19 cellular contexts compared by ENCODE assay signal in the genomic region with DNA sequence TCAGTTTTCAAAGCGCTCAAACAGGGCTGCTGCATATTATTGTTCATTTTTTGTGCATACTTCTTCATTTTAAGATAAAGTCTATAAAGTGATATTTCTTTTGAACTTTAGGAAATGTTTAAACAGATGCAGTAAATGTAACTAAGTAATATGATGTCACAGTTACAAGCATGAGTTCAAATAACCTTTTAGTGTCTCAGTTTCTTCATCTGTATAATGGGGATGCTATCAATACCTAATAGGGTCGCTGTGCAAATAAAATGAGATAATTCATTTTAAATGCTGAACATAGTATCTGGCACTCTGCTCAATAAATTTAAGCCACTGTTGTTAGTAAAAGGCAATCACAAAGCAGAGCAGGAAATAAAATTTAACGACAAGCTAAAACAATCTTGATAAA.
DNase-seq lines count a peak whose midpoint lies in the region; ATAC-seq, FAIRE-seq and TF ChIP-seq lines count a peak whose summit lies in the region.
"Had no signal": no experiment of that assay in that cellular context is flagged by ENCODE, and none has a peak within 500 bp of the region (broad histone marks: within the 10 kb centered on the region; RNA-seq: fewer than 3 reads in every experiment).

No MANE protein-coding gene starts in this region.

- H3K4me2 ChIP-seq in HepG2 (ENCODE audit: low read depth, low read length) (no peak overlapping the region), K562 (ENCODE audit: insufficient read depth, low read length) (no peak overlapping the region)
- H3K4me2 ChIP-seq: BLaER1 had no signal

- TF ChIP-seq CTCF in HepG2 (CRISPR knock-in tag; IDR thresholded peaks at IDR 0.05) (no peak), right lobe of liver (IDR thresholded peaks at IDR 0.05) (no peak), K562 (IDR thresholded peaks at IDR 0.05 in 2 of 3, conservative IDR thresholded peaks at IDR 0.05 in 1 of 3; ENCODE audit: insufficient read depth in 2 of 3, low read depth in 1 of 3, low read length in 3 of 3) (no peak), mucosa of descending colon (IDR thresholded peaks at IDR 0.05) (no peak)

- H4K20me1 ChIP-seq in HepG2 (ENCODE audit: insufficient read depth, low read length) (no peaks in the 10 kb centered on the region), K562 (replicated peaks; ENCODE audit: control insufficient read depth, insufficient read depth, low read length) (no peaks in the 10 kb centered on the region)
- H4K20me1 ChIP-seq: BLaER1 had no signal

- TF ChIP-seq RAD21 in HepG2 (CRISPR knock-in tag; IDR thresholded peaks at IDR 0.05), result no peak
- no peak for TF ChIP-seq RAD21 in K562 (CRISPR knock-in tag; conservative IDR thresholded peaks at IDR 0.05 in 1 of 2, IDR thresholded peaks at IDR 0.05 in 1 of 2)

- FAIRE-seq in HepG2 (lab: Jason Lieb, UNC) (no peak), K562 (lab: Jason Lieb, UNC) (no peak)
- FAIRE-seq: A204.1, G401.6 had no signal

- TF ChIP-seq POLR2A in HepG2 (IDR thresholded peaks at IDR 0.05; ENCODE audit: insufficient read depth in 1 of 2, low read depth in 2 of 2, low read length in 2 of 2) (no peak), right lobe of liver (IDR thresholded peaks at IDR 0.05) (no peak), K562 (conservative IDR thresholded peaks at IDR 0.05) (no peak)

- no peak for ATAC-seq in HepG2
- ATAC-seq in right lobe of liver, result no peak
- no peak for ATAC-seq in K562
- ATAC-seq in GM18517 (IDR thresholded peaks at IDR 0.05; ENCODE audit: unreplicated experiment), result no peak
- no peak for ATAC-seq in mucosa of descending colon
- ATAC-seq: CD8-positive, alpha-beta T cell; GM23338 had no signal

- H2AFZ ChIP-seq in HepG2 (ENCODE audit: low read length) (no peak overlapping the region), K562 (ENCODE audit: low read depth, low read length) (no peak overlapping the region)
- H2AFZ ChIP-seq: GM23338 had no signal

- CTCF ChIA-PET in HepG2 (lab: Yijun Ruan, JAX; ENCODE audit: low intra/inter-chr PET ratio, low total read pairs) (no interaction called here), K562 (lab: Yijun Ruan, JAX; ENCODE audit: low intra/inter-chr PET ratio) (no interaction called here)

- no peak for TF ChIP-seq EP300 in HepG2 (IDR thresholded peaks at IDR 0.05; ENCODE audit: low read depth in 2 of 2, low read length in 2 of 2)
- no peak for TF ChIP-seq EP300 in HepG2 (CRISPR knock-in tag; IDR thresholded peaks at IDR 0.05; ENCODE audit: borderline replicate concordance)
- no peak for TF ChIP-seq EP300 in K562 (IDR thresholded peaks at IDR 0.05; ENCODE audit: low read length)

- H3K9me1 ChIP-seq in K562 (ENCODE audit: control insufficient read depth, insufficient read depth, low read length), result no peaks in the 10 kb centered on the region

- no peaks in the 10 kb centered on the region; a peak in 1 of 5 replicates for H3K36me3 ChIP-seq in HepG2 (replicated peaks in 1 of 2; ENCODE audit: control insufficient read depth in 1 of 2, insufficient read depth in 2 of 2, low read length in 2 of 2)
- no peaks in the 10 kb centered on the region for H3K36me3 ChIP-seq in right lobe of liver
- no peaks in the 10 kb centered on the region for H3K36me3 ChIP-seq in K562 (ENCODE audit: control insufficient read depth, insufficient read depth, low read length)
- H3K36me3 ChIP-seq in mucosa of descending colon (ENCODE audit: low read depth), result no peaks in the 10 kb centered on the region
- H3K36me3 ChIP-seq: BLaER1 had no signal

- H3K27ac ChIP-seq in HepG2 (ENCODE audit: extremely low read length, insufficient read depth, low read length) (no peak overlapping the region), right lobe of liver (no peak overlapping the region), K562 (ENCODE audit: extremely low read depth, low read depth, low read length) (no peak overlapping the region), epithelial cell of prostate (peak overlapping the region; percentile 63)
- H3K27ac ChIP-seq: 22Rv1, BLaER1, C4-2B had no signal

- H3K27me3 ChIP-seq in HepG2 (ENCODE audit: control insufficient read depth in 1 of 2, insufficient read depth in 2 of 2, low read length in 2 of 2) (no peaks in the 10 kb centered on the region), right lobe of liver (no peaks in the 10 kb centered on the region), K562 (ENCODE audit: control insufficient read depth in 2 of 2, insufficient read depth in 2 of 2, low read length in 2 of 2) (no peaks in the 10 kb centered on the region)
- H3K27me3 ChIP-seq: BLaER1 had no signal

- DNase-seq in HepG2 (ENCODE audit: low spot score), result no peak
- no peak for DNase-seq in right lobe of liver
- no peak for DNase-seq in K562 (ENCODE audit: extremely low read depth in 1 of 4, low spot score in 3 of 4)
- no peak for DNase-seq in epithelial cell of prostate (ENCODE audit: low read depth, low spot score)
- DNase-seq in mucosa of descending colon, result no peak
- DNase-seq: Caco-2; CD4-positive, CD25-positive, alpha-beta regulatory T cell; CD8-positive, alpha-beta T cell; DMS153; DND-41; H7; HCEC 1CT had no signal

- WGBS in HepG2 (ENCODE audit: low lambda C conversion rate), result 99% methylated on average over 3 of the region's 3 CpGs
- 98% methylated on average over 3 of the region's 3 CpGs for WGBS in right lobe of liver (ENCODE audit: insufficient coverage, low coverage, low lambda C conversion rate, missing lambda C conversion rate)
- WGBS in K562 (ENCODE audit: insufficient coverage, low coverage, missing lambda C conversion rate), result 74% methylated on average over 3 of the region's 3 CpGs

- H3K4me3 ChIP-seq in HepG2 (replicated peaks in 1 of 3; ENCODE audit: insufficient read depth in 1 of 3, low read depth in 2 of 3, low read length in 3 of 3) (no peak overlapping the region), right lobe of liver (no peak overlapping the region), K562 (no peak overlapping the region), mucosa of descending colon (no peak overlapping the region)
- H3K4me3 ChIP-seq: BLaER1, GM23338 had no signal

- H3K9ac ChIP-seq in HepG2 (ENCODE audit: insufficient read depth, low read depth, low read length), result no peak overlapping the region
- no peak overlapping the region for H3K9ac ChIP-seq in K562 (ENCODE audit: insufficient read depth in 1 of 2, low read depth in 2 of 2, low read length in 2 of 2)
- H3K9ac ChIP-seq: BLaER1 had no signal

- H3K4me1 ChIP-seq in HepG2 (ENCODE audit: insufficient read depth, low read length) (no peaks in the 10 kb centered on the region), right lobe of liver (no peaks in the 10 kb centered on the region), K562 (replicated peaks in 1 of 2; ENCODE audit: control insufficient read depth in 2 of 2, insufficient read depth in 2 of 2, low read length in 2 of 2) (peaks cover 0 to 4% of the 10 kb centered on the region in 2 experiments; a peak in 2 of 5 replicates), mucosa of descending colon (ENCODE audit: low read depth) (peaks cover 3% of the 10 kb centered on the region)
- H3K4me1 ChIP-seq: BLaER1 had no signal

- intact Hi-C loops in HepG2 (cut with micrococcal nuclease; ENCODE audit: unreplicated experiment), result no loop called here
- intact Hi-C loops in right lobe of liver (cut with DNase I), result no loop called here
- intact Hi-C loops in K562 (cut with micrococcal nuclease), result no loop called here
- intact Hi-C loops in mucosa of descending colon (cut with DNase I, micrococcal nuclease), result no loop called here

- BruUV-seq in HepG2 (replicated peaks; lab: Mats Ljungman, UMichigan) (no TSS peak), K562 (replicated peaks; lab: Mats Ljungman, UMichigan) (no TSS peak)

- POLR2A ChIA-PET in HepG2 (lab: Yijun Ruan, JAX) (no interaction called here), K562 (lab: Yijun Ruan, JAX) (no interaction called here)

- peaks cover 6% of the 10 kb centered on the region for H3K9me3 ChIP-seq in HepG2 (ENCODE audit: low read length)
- H3K9me3 ChIP-seq in right lobe of liver, result peaks cover 0 to 4% (median 0%) of the 10 kb centered on the region in 4 donors
- no peaks in the 10 kb centered on the region for H3K9me3 ChIP-seq in K562 (replicated peaks; ENCODE audit: control insufficient read depth, insufficient read depth, low read depth, low read length)
- peaks cover 5% of the 10 kb centered on the region for H3K9me3 ChIP-seq in mucosa of descending colon

- in situ Hi-C loops in HepG2 (cut with HindIII; ENCODE audit: extremely low pct_ligation_motif_present, low pct_unique_long_range_greater_than_20kb), result no loop called here
- in situ Hi-C loops in K562 (cut with MboI), result no loop called here

- no peaks in the 10 kb centered on the region for H3K79me2 ChIP-seq in HepG2 (ENCODE audit: insufficient read depth, low read length)
- H3K79me2 ChIP-seq in K562 (ENCODE audit: control insufficient read depth, insufficient read depth, low read length), result no peaks in the 10 kb centered on the region

TF ChIP-seq in HepG2, 621 proteins besides CTCF, POLR2A, EP300 and RAD21:
- TF ChIP-seq ZNF354B (CRISPR knock-in tag; IDR thresholded peaks at IDR 0.05) (no peak), ZNF629 (CRISPR knock-in tag; conservative IDR thresholded peaks at IDR 0.05) (peak; percentile 70)
TF ChIP-seq in HepG2: peak in this region for 1.

TF ChIP-seq in K562, 482 proteins besides CTCF, POLR2A, EP300 and RAD21:
- TF ChIP-seq ZFP1 (CRISPR knock-in tag; IDR thresholded peaks at IDR 0.05), result no peak
- TF ChIP-seq RBM25 (IDR thresholded peaks at IDR 0.05; ENCODE audit: low read depth, low read length, severe bottlenecking), result peak; percentile 91
- no peak for TF ChIP-seq SMAD4 (CRISPR knock-in tag; conservative IDR thresholded peaks at IDR 0.05)
- TF ChIP-seq, protein P1, sequence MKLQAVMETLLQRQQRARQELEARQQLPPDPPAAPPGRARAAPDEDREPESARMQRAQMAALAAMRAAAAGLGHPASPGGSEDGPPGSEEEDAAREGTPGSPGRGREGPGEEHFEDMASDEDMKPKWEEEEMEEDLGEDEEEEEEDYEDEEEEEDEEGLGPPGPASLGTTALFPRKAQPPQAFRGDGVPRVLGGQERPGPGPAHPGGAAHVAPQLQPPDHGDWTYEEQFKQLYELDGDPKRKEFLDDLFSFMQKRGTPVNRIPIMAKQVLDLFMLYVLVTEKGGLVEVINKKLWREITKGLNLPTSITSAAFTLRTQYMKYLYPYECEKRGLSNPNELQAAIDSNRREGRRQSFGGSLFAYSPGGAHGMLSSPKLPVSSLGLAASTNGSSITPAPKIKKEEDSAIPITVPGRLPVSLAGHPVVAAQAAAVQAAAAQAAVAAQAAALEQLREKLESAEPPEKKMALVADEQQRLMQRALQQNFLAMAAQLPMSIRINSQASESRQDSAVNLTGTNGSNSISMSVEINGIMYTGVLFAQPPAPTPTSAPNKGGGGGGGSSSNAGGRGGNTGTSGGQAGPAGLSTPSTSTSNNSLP (IDR thresholded peaks at IDR 0.05; ENCODE audit: borderline replicate concordance, low read depth, low read length), result no peak
- TF ChIP-seq BCOR (IDR thresholded peaks at IDR 0.05), result peak; percentile 32; the same call in 1 of the 2 replicates
